ENCODE assay signal across 2 cellular contexts in the genomic region with DNA sequence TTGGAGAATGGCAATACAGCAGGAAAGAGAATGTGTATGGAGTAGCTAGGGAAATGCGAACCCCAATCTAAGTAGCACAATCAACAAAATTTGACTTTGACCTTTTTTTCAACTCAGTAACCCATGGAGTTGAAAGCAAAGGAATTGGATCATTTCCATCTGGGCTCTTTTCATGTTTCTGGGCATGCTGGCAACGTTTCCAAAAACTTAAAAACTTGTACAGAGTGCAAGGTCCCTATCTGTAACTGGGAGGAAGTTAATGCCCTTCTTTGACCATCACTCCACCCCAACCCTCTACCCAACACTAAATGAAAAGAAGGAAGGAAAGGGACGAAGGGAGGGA.
TF ChIP-seq lines count a peak whose summit lies in the region.

No MANE protein-coding gene starts in this region.

TF ChIP-seq in SK-N-SH, 30 proteins besides CTCF, POLR2A, EP300 and RAD21 (continued from another document):
- TF ChIP-seq, protein P1, sequence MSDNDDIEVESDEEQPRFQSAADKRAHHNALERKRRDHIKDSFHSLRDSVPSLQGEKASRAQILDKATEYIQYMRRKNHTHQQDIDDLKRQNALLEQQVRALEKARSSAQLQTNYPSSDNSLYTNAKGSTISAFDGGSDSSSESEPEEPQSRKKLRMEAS (IDR thresholded peaks at IDR 0.05; ENCODE audit: low read depth) = no peak
- TF ChIP-seq FOXM1 (IDR thresholded peaks at IDR 0.05; ENCODE audit: low read depth) (no peak), RFX5 (IDR thresholded peaks at IDR 0.05; ENCODE audit: low read length) (no peak), NRF1 (IDR thresholded peaks at IDR 0.05; ENCODE audit: low read depth, low read length) (no peak), JUND (IDR thresholded peaks at IDR 0.05) (no peak), SMC3 (IDR thresholded peaks at IDR 0.05; ENCODE audit: low read depth, low read length) (no peak), SIN3A (IDR thresholded peaks at IDR 0.05; ENCODE audit: borderline replicate concordance, low read depth, low read length) (no peak), EZH2phosphoT487 (IDR thresholded peaks at IDR 0.05; ENCODE audit: borderline replicate concordance, low read depth) (no peak), POLR2AphosphoS5 (IDR thresholded peaks at IDR 0.05; ENCODE audit: low read depth, low read length) (no peak), MXI1 (IDR thresholded peaks at IDR 0.05; ENCODE audit: low read depth, low read length) (no peak), TEAD4 (IDR thresholded peaks at IDR 0.05; ENCODE audit: borderline replicate concordance, insufficient read depth) (no peak), MEF2A (IDR thresholded peaks at IDR 0.05; ENCODE audit: borderline replicate concordance, low read depth) (no peak), CHD2 (IDR thresholded peaks at IDR 0.05; ENCODE audit: low read length, partially characterized antibody) (no peak)
- TF ChIP-seq, protein P2, sequence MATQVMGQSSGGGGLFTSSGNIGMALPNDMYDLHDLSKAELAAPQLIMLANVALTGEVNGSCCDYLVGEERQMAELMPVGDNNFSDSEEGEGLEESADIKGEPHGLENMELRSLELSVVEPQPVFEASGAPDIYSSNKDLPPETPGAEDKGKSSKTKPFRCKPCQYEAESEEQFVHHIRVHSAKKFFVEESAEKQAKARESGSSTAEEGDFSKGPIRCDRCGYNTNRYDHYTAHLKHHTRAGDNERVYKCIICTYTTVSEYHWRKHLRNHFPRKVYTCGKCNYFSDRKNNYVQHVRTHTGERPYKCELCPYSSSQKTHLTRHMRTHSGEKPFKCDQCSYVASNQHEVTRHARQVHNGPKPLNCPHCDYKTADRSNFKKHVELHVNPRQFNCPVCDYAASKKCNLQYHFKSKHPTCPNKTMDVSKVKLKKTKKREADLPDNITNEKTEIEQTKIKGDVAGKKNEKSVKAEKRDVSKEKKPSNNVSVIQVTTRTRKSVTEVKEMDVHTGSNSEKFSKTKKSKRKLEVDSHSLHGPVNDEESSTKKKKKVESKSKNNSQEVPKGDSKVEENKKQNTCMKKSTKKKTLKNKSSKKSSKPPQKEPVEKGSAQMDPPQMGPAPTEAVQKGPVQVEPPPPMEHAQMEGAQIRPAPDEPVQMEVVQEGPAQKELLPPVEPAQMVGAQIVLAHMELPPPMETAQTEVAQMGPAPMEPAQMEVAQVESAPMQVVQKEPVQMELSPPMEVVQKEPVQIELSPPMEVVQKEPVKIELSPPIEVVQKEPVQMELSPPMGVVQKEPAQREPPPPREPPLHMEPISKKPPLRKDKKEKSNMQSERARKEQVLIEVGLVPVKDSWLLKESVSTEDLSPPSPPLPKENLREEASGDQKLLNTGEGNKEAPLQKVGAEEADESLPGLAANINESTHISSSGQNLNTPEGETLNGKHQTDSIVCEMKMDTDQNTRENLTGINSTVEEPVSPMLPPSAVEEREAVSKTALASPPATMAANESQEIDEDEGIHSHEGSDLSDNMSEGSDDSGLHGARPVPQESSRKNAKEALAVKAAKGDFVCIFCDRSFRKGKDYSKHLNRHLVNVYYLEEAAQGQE (IDR thresholded peaks at IDR 0.05; ENCODE audit: low read depth, low read length) = no peak
- TF ChIP-seq, protein P3, sequence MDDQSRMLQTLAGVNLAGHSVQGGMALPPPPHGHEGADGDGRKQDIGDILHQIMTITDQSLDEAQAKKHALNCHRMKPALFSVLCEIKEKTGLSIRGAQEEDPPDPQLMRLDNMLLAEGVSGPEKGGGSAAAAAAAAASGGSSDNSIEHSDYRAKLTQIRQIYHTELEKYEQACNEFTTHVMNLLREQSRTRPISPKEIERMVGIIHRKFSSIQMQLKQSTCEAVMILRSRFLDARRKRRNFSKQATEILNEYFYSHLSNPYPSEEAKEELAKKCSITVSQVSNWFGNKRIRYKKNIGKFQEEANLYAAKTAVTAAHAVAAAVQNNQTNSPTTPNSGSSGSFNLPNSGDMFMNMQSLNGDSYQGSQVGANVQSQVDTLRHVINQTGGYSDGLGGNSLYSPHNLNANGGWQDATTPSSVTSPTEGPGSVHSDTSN (IDR thresholded peaks at IDR 0.05) = no peak
- TF ChIP-seq, protein P4, sequence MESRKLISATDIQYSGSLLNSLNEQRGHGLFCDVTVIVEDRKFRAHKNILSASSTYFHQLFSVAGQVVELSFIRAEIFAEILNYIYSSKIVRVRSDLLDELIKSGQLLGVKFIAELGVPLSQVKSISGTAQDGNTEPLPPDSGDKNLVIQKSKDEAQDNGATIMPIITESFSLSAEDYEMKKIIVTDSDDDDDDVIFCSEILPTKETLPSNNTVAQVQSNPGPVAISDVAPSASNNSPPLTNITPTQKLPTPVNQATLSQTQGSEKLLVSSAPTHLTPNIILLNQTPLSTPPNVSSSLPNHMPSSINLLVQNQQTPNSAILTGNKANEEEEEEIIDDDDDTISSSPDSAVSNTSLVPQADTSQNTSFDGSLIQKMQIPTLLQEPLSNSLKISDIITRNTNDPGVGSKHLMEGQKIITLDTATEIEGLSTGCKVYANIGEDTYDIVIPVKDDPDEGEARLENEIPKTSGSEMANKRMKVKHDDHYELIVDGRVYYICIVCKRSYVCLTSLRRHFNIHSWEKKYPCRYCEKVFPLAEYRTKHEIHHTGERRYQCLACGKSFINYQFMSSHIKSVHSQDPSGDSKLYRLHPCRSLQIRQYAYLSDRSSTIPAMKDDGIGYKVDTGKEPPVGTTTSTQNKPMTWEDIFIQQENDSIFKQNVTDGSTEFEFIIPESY (IDR thresholded peaks at IDR 0.05; ENCODE audit: borderline replicate concordance, low read depth) = no peak

TF ChIP-seq in SK-N-SH treated with all-trans-retinoic acid at 6 μM for 48 hours, 23 proteins besides CTCF, POLR2A, EP300 and RAD21:
- TF ChIP-seq, protein P5, sequence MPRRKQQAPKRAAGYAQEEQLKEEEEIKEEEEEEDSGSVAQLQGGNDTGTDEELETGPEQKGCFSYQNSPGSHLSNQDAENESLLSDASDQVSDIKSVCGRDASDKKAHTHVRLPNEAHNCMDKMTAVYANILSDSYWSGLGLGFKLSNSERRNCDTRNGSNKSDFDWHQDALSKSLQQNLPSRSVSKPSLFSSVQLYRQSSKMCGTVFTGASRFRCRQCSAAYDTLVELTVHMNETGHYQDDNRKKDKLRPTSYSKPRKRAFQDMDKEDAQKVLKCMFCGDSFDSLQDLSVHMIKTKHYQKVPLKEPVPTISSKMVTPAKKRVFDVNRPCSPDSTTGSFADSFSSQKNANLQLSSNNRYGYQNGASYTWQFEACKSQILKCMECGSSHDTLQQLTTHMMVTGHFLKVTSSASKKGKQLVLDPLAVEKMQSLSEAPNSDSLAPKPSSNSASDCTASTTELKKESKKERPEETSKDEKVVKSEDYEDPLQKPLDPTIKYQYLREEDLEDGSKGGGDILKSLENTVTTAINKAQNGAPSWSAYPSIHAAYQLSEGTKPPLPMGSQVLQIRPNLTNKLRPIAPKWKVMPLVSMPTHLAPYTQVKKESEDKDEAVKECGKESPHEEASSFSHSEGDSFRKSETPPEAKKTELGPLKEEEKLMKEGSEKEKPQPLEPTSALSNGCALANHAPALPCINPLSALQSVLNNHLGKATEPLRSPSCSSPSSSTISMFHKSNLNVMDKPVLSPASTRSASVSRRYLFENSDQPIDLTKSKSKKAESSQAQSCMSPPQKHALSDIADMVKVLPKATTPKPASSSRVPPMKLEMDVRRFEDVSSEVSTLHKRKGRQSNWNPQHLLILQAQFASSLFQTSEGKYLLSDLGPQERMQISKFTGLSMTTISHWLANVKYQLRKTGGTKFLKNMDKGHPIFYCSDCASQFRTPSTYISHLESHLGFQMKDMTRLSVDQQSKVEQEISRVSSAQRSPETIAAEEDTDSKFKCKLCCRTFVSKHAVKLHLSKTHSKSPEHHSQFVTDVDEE (CRISPR knock-in tag; IDR thresholded peaks at IDR 0.05) = no peak
- TF ChIP-seq, protein P6, sequence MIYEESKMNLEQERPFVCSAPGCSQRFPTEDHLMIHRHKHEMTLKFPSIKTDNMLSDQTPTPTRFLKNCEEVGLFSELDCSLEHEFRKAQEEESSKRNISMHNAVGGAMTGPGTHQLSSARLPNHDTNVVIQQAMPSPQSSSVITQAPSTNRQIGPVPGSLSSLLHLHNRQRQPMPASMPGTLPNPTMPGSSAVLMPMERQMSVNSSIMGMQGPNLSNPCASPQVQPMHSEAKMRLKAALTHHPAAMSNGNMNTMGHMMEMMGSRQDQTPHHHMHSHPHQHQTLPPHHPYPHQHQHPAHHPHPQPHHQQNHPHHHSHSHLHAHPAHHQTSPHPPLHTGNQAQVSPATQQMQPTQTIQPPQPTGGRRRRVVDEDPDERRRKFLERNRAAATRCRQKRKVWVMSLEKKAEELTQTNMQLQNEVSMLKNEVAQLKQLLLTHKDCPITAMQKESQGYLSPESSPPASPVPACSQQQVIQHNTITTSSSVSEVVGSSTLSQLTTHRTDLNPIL (CRISPR knock-in tag; IDR thresholded peaks at IDR 0.05; ENCODE audit: low read depth) = no peak
- TF ChIP-seq, protein P7, sequence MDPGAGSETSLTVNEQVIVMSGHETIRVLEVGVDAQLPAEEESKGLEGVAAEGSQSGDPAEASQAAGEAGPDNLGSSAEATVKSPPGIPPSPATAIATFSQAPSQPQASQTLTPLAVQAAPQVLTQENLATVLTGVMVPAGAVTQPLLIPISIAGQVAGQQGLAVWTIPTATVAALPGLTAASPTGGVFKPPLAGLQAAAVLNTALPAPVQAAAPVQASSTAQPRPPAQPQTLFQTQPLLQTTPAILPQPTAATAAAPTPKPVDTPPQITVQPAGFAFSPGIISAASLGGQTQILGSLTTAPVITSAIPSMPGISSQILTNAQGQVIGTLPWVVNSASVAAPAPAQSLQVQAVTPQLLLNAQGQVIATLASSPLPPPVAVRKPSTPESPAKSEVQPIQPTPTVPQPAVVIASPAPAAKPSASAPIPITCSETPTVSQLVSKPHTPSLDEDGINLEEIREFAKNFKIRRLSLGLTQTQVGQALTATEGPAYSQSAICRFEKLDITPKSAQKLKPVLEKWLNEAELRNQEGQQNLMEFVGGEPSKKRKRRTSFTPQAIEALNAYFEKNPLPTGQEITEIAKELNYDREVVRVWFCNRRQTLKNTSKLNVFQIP (CRISPR knock-in tag; IDR thresholded peaks at IDR 0.05; ENCODE audit: borderline replicate concordance, low read depth) = no peak
- no peak for TF ChIP-seq SNAI2 (CRISPR knock-in tag; IDR thresholded peaks at IDR 0.05)
